Comparison of ENCODE assay signal across 15 cellular contexts in genomic region chr19:53019684-53020083, GRCh38. TPM values are rescaled to one million over a fixed set of nuclear protein-coding genes. Genes with fewer than 3 reads are reported as not detected.
A peak's percentile ranks its signal among the peaks of the same experiment; 100 is the strongest.
DNase-seq lines count a peak whose midpoint lies in the region; ATAC-seq, FAIRE-seq and TF ChIP-seq lines count a peak whose summit lies in the region.
"Had no signal": no experiment of that assay in that cellular context is flagged by ENCODE, and none has a peak within 500 bp of the region (broad histone marks: within the 10 kb centered on the region; RNA-seq: fewer than 3 reads in every experiment).

No MANE protein-coding gene starts in this region.

- CTCF ChIA-PET in K562 (lab: Yijun Ruan, JAX; ENCODE audit: low intra/inter-chr PET ratio), result no interaction called here

- H3K79me2 ChIP-seq in K562 (ENCODE audit: control insufficient read depth, insufficient read depth, low read length), result no peaks in the 10 kb centered on the region

- no peak for TF ChIP-seq EP300 in K562 (IDR thresholded peaks at IDR 0.05; ENCODE audit: low read length)

- POLR2A ChIA-PET in K562 (lab: Yijun Ruan, JAX), result no interaction called here

- BruUV-seq in K562 (replicated peaks; lab: Mats Ljungman, UMichigan), result no TSS peak

- no peak overlapping the region for H2AFZ ChIP-seq in K562 (ENCODE audit: low read depth, low read length)

- no peak for FAIRE-seq in K562 (lab: Jason Lieb, UNC)

- H3K4me1 Mint-ChIP-seq in activated T-cell treated with anti-CD3 and anti-CD28 coated beads, Interleukin-2, amount 50 U/mL, for 72 hours (ENCODE audit: low read depth), result no peaks in the 10 kb centered on the region
- no peaks in the 10 kb centered on the region for H3K4me1 Mint-ChIP-seq in activated T-cell treated with anti-CD3 and anti-CD28 coated beads, Interleukin-2, amount 50 U/mL, for 4 hours (ENCODE audit: low read depth)

- H4K20me1 ChIP-seq in K562 (replicated peaks; ENCODE audit: control insufficient read depth, insufficient read depth, low read length), result no peaks in the 10 kb centered on the region

- in situ Hi-C loops in K562 (cut with MboI) (no loop called here), HAP-1 (cut with MboI; ENCODE audit: low sequenced_read_pairs) (no loop called here)

- intact Hi-C loops in K562 (cut with micrococcal nuclease) (no loop called here), mucosa of descending colon (cut with DNase I, micrococcal nuclease) (no loop called here), Right ventricle myocardium superior (cut with DNase I) (no loop called here), left ventricle myocardium inferior (cut with micrococcal nuclease) (no loop called here)

- H3K27me3 Mint-ChIP-seq in activated T-cell treated with anti-CD3 and anti-CD28 coated beads, Interleukin-2, amount 50 U/mL, for 72 hours (ENCODE audit: low read depth), result no peaks in the 10 kb centered on the region
- no peaks in the 10 kb centered on the region for H3K27me3 Mint-ChIP-seq in activated T-cell treated with anti-CD3 and anti-CD28 coated beads, Interleukin-2, amount 50 U/mL, for 4 hours (ENCODE audit: low read depth)

- H3K27ac Mint-ChIP-seq in activated T-cell treated with anti-CD3 and anti-CD28 coated beads, Interleukin-2, amount 50 U/mL, for 72 hours, result no peak overlapping the region

- H3K27ac ChIP-seq in K562 (ENCODE audit: extremely low read depth, low read depth, low read length) (no peak overlapping the region), left ventricle myocardium inferior (replicated peaks) (no peak overlapping the region)

- no peaks in the 10 kb centered on the region for H3K36me3 ChIP-seq in K562 (ENCODE audit: control insufficient read depth, insufficient read depth, low read length)
- no peaks in the 10 kb centered on the region for H3K36me3 ChIP-seq in mucosa of descending colon (ENCODE audit: low read depth)
- H3K36me3 ChIP-seq in HAP-1 (replicated peaks), result no peaks in the 10 kb centered on the region
- no peaks in the 10 kb centered on the region for H3K36me3 ChIP-seq in left ventricle myocardium inferior

- peaks cover 4 to 8% of the 10 kb centered on the region in 2 donors for H3K9me3 Mint-ChIP-seq in activated T-cell treated with anti-CD3 and anti-CD28 coated beads, Interleukin-2, amount 50 U/mL, for 72 hours
- H3K9me3 Mint-ChIP-seq in activated T-cell treated with anti-CD3 and anti-CD28 coated beads, Interleukin-2, amount 50 U/mL, for 4 hours, result peaks cover 43% of the 10 kb centered on the region

- TF ChIP-seq RAD21 in K562 (CRISPR knock-in tag; conservative IDR thresholded peaks at IDR 0.05 in 1 of 2, IDR thresholded peaks at IDR 0.05 in 1 of 2), result peak in 1 of 2 experiments; percentile 49; a peak in 2 of 4 replicates

- H3K36me3 Mint-ChIP-seq in activated T-cell treated with anti-CD3 and anti-CD28 coated beads, Interleukin-2, amount 50 U/mL, for 72 hours (ENCODE audit: insufficient read depth in 2 of 2), result peaks cover 5 to 17% of the 10 kb centered on the region in 2 donors
- peaks cover 6% of the 10 kb centered on the region for H3K36me3 Mint-ChIP-seq in activated T-cell treated with anti-CD3 and anti-CD28 coated beads, Interleukin-2, amount 50 U/mL, for 4 hours (ENCODE audit: insufficient read depth)

- no peak for ATAC-seq in activated T-cell treated with anti-CD3 and anti-CD28 coated beads, Interleukin-2, amount 50 U/mL, for 72 hours (replicated peaks in 1 of 2)
- no peak for ATAC-seq in activated T-cell treated with anti-CD3 and anti-CD28 coated beads, Interleukin-2, amount 50 U/mL, for 4 hours
- ATAC-seq in K562 (0 out of 3 replicates have a peak, but pooled peaks have one; percentile 47), mucosa of descending colon (no peak), Right ventricle myocardium superior (ENCODE audit: poor library complexity) (no peak)

- H3K9me3 ChIP-seq in K562 (replicated peaks; ENCODE audit: control insufficient read depth, insufficient read depth, low read depth, low read length), result no peaks in the 10 kb centered on the region
- peaks cover 55% of the 10 kb centered on the region for H3K9me3 ChIP-seq in mucosa of descending colon
- peaks cover 35% of the 10 kb centered on the region for H3K9me3 ChIP-seq in HAP-1
- peaks cover 12% of the 10 kb centered on the region for H3K9me3 ChIP-seq in left ventricle myocardium inferior (replicated peaks)

- H3K27me3 ChIP-seq in K562 (ENCODE audit: control insufficient read depth in 2 of 2, insufficient read depth in 2 of 2, low read length in 2 of 2) (no peaks in the 10 kb centered on the region; a peak in 1 of 5 replicates), HAP-1 (ENCODE audit: low read depth) (no peaks in the 10 kb centered on the region), left ventricle myocardium inferior (ENCODE audit: low read depth) (no peaks in the 10 kb centered on the region)

- H3K4me1 ChIP-seq in K562 (replicated peaks in 1 of 2; ENCODE audit: control insufficient read depth in 2 of 2, insufficient read depth in 2 of 2, low read length in 2 of 2) (no peaks in the 10 kb centered on the region), mucosa of descending colon (ENCODE audit: low read depth) (no peaks in the 10 kb centered on the region), HAP-1 (no peaks in the 10 kb centered on the region), left ventricle myocardium inferior (no peaks in the 10 kb centered on the region)

- no peaks in the 10 kb centered on the region for H3K9me1 ChIP-seq in K562 (ENCODE audit: control insufficient read depth, insufficient read depth, low read length)

- no peak overlapping the region for H3K9ac ChIP-seq in K562 (ENCODE audit: insufficient read depth in 1 of 2, low read depth in 2 of 2, low read length in 2 of 2)

- no peak overlapping the region for H3K4me2 ChIP-seq in K562 (ENCODE audit: insufficient read depth, low read length)

- 0% methylated on average over 1 of the region's 1 CpG for WGBS in K562 (ENCODE audit: insufficient coverage, low coverage, missing lambda C conversion rate)

- H3K4me3 Mint-ChIP-seq in activated T-cell treated with anti-CD3 and anti-CD28 coated beads, Interleukin-2, amount 50 U/mL, for 72 hours, result no peak overlapping the region
- H3K4me3 Mint-ChIP-seq in activated T-cell treated with anti-CD3 and anti-CD28 coated beads, Interleukin-2, amount 50 U/mL, for 4 hours, result no peak overlapping the region

- TF ChIP-seq POLR2A in K562 (conservative IDR thresholded peaks at IDR 0.05), result no peak

- TF ChIP-seq CTCF in K562 (IDR thresholded peaks at IDR 0.05 in 2 of 3, conservative IDR thresholded peaks at IDR 0.05 in 1 of 3; ENCODE audit: insufficient read depth in 2 of 3, low read depth in 1 of 3, low read length in 3 of 3), result peak; percentile 37 to 64 (median 45); a peak in 4 of 6 replicates
- no peak for TF ChIP-seq CTCF in mucosa of descending colon (IDR thresholded peaks at IDR 0.05)
- TF ChIP-seq CTCF in left ventricle myocardium inferior (IDR thresholded peaks at IDR 0.05; ENCODE audit: borderline replicate concordance), result no peak

- H3K4me3 ChIP-seq in K562, result no peak overlapping the region
- H3K4me3 ChIP-seq in mucosa of descending colon, result no peak overlapping the region
- no peak overlapping the region for H3K4me3 ChIP-seq in HAP-1
- H3K4me3 ChIP-seq in left ventricle myocardium inferior, result no peak overlapping the region

- DNase-seq in activated T-cell treated with anti-CD3 and anti-CD28 coated beads, Interleukin-2, amount 50 U/mL, for 72 hours, result peak; percentile 10 to 18
- DNase-seq in activated T-cell treated with anti-CD3 and anti-CD28 coated beads, Interleukin-2, amount 50 U/mL, for 4 hours, result no peak
- peak; percentile 42 for DNase-seq in NAMALWA (ENCODE audit: low spot score)
- DNase-seq in K562 (ENCODE audit: extremely low read depth in 1 of 4, low spot score in 3 of 4), result peak in 2 of 4 experiments; percentile 16 to 37
- peak in 2 of 3 donors; percentile 33 to 45 for DNase-seq in mucosa of descending colon
- DNase-seq in HAP-1 (ENCODE audit: low spot score in 2 of 2), result no peak
- no peak for DNase-seq in Right ventricle myocardium superior
- no peak for DNase-seq in left ventricle myocardium inferior
- DNase-seq: activated CD4-positive, CD25-positive, alpha-beta regulatory T cell; NCI-H1105 treated with DMSO at 0.1 percent for 48 hours; NCI-H526 treated with DMSO at 0.1 percent for 48 hours had no signal

RNA-seq across cellular contexts. Expression of gene ERVV-1, which starts 6.0 kb away (rescaled TPM):
- total RNA-seq in activated T-cell treated with anti-CD3 and anti-CD28 coated beads, Interleukin-2, amount 50 U/mL, for 72 hours, result not detected
- not detected for total RNA-seq in activated T-cell treated with anti-CD3 and anti-CD28 coated beads, Interleukin-2, amount 50 U/mL, for 4 hours
- total RNA-seq in K562 (2011; cell fraction: chromatin; rRNA removed; ENCODE audit: low replicate concordance), result 0.16 and 0.60 TPM in 2 replicates
- 0.13 and 0.50 TPM in 2 replicates for total RNA-seq in K562 (2011; cell fraction: nucleolus; rRNA removed)
- 0.38 TPM in 1 of 2 replicates, not detected in the other for total RNA-seq in K562 (2011; cell fraction: nucleoplasm; rRNA removed)
- total RNA-seq in K562 (2014; rRNA removed) (not detected in 2 replicates), K562 (2014; rRNA removed; fragmentation: Illumina TruSeq; extraction: Trizol) (not detected in 2 replicates), K562 (2015; rRNA removed; fragmentation: Illumina TruSeq; extraction: Trizol) (not detected in 2 replicates), K562 (2021) (not detected in 2 replicates), mucosa of descending colon (not detected), Right ventricle myocardium superior (not detected), left ventricle myocardium inferior (0.11 TPM)
- polyA plus RNA-seq in K562 (2011; rRNA removed) (0.05 and 0.08 TPM in 2 replicates), K562 (2014; fragmentation: Illumina TruSeq; extraction: Trizol) (not detected in 2 replicates), K562 (2014; fragmentation: Nextera tagmentation; extraction: Ambion mirVana) (not detected), K562 (2014; rRNA removed) (not detected in 2 replicates)
- polyA plus RNA-seq in K562 (2011; cell fraction: cytosol; rRNA removed), result 0.03 TPM in 1 of 2 replicates, not detected in the other
- polyA plus RNA-seq in K562 (2011; cell fraction: nucleus; rRNA removed), result 0.10 and 0.30 TPM in 2 replicates
- polyA plus RNA-seq in K562 (2012), result 0.06 TPM in 1 of 2 replicates, not detected in the other
- polyA minus RNA-seq in K562 (2011; rRNA and poly(A)+ RNA removed), result 0.09 and 0.18 TPM in 2 replicates
- polyA minus RNA-seq in K562 (2011; cell fraction: cytosol; rRNA and poly(A)+ RNA removed), result not detected in 2 replicates
- 0.11 TPM in 1 of 2 replicates, not detected in the other for polyA minus RNA-seq in K562 (2011; cell fraction: nucleus; rRNA and poly(A)+ RNA removed)
- total RNA-seq: endothelial cell of umbilical vein, mesenteric fat pad, omental fat pad, SK-MEL-5 had no signal
- polyA plus RNA-seq: endothelial cell of umbilical vein had no signal

RNA-seq across cellular contexts. Expression of gene ERVV-2, which starts 24.9 kb away (rescaled TPM):
- not detected for total RNA-seq in activated T-cell treated with anti-CD3 and anti-CD28 coated beads, Interleukin-2, amount 50 U/mL, for 72 hours
- total RNA-seq in activated T-cell treated with anti-CD3 and anti-CD28 coated beads, Interleukin-2, amount 50 U/mL, for 4 hours, result not detected
- total RNA-seq in K562 (2011; cell fraction: chromatin; rRNA removed; ENCODE audit: low replicate concordance), result 0.42 TPM in 1 of 2 replicates, not detected in the other
- 0.17 TPM in 1 of 2 replicates, not detected in the other for total RNA-seq in K562 (2011; cell fraction: nucleolus; rRNA removed)
- total RNA-seq in K562 (2011; cell fraction: nucleoplasm; rRNA removed), result 0.44 and 0.61 TPM in 2 replicates
- total RNA-seq in K562 (2014; rRNA removed) (not detected in 2 replicates), K562 (2014; rRNA removed; fragmentation: Illumina TruSeq; extraction: Trizol) (0.07 TPM in 1 of 2 replicates, not detected in the other), K562 (2015; rRNA removed; fragmentation: Illumina TruSeq; extraction: Trizol) (0.07 TPM in 1 of 2 replicates, not detected in the other), K562 (2021) (0.07 TPM in 1 of 2 replicates, not detected in the other), mucosa of descending colon (not detected), Right ventricle myocardium superior (not detected), left ventricle myocardium inferior (not detected)
- polyA plus RNA-seq in K562 (2011; rRNA removed) (0.07 and 0.08 TPM in 2 replicates), K562 (2014; fragmentation: Illumina TruSeq; extraction: Trizol) (0.07 TPM in 1 of 2 replicates, not detected in the other), K562 (2014; fragmentation: Nextera tagmentation; extraction: Ambion mirVana) (not detected), K562 (2014; rRNA removed) (not detected in 2 replicates)
- polyA plus RNA-seq in K562 (2011; cell fraction: cytosol; rRNA removed), result 0.06 and 0.12 TPM in 2 replicates
- 0.06 and 0.09 TPM in 2 replicates for polyA plus RNA-seq in K562 (2011; cell fraction: nucleus; rRNA removed)
- 0.05 and 0.10 TPM in 2 replicates for polyA plus RNA-seq in K562 (2012)
- polyA minus RNA-seq in K562 (2011; rRNA and poly(A)+ RNA removed), result not detected in 2 replicates
- not detected in 2 replicates for polyA minus RNA-seq in K562 (2011; cell fraction: cytosol; rRNA and poly(A)+ RNA removed)
- polyA minus RNA-seq in K562 (2011; cell fraction: nucleus; rRNA and poly(A)+ RNA removed), result not detected in 2 replicates
- total RNA-seq: endothelial cell of umbilical vein, mesenteric fat pad, omental fat pad had no signal
- polyA plus RNA-seq: endothelial cell of umbilical vein had no signal

RNA-seq across cellular contexts. Expression of gene ZNF816, which starts 57.0 kb away (rescaled TPM):
- total RNA-seq in activated T-cell treated with anti-CD3 and anti-CD28 coated beads, Interleukin-2, amount 50 U/mL, for 72 hours, result 10 to 100 TPM; 12.0 to 16.2 TPM
- 1 to 10 TPM; 4.0 to 4.7 (median 4.6) TPM for total RNA-seq in activated T-cell treated with anti-CD3 and anti-CD28 coated beads, Interleukin-2, amount 50 U/mL, for 4 hours
- 30.0 and 80.9 TPM in 2 replicates for total RNA-seq in K562 (2011; cell fraction: chromatin; rRNA removed; ENCODE audit: low replicate concordance)
- total RNA-seq in K562 (2011; cell fraction: nucleolus; rRNA removed), result 20.5 and 22.0 TPM in 2 replicates
- 27.3 and 32.6 TPM in 2 replicates for total RNA-seq in K562 (2011; cell fraction: nucleoplasm; rRNA removed)
- total RNA-seq in K562 (2014; rRNA removed) (10.7 and 11.3 TPM in 2 replicates), K562 (2014; rRNA removed; fragmentation: Illumina TruSeq; extraction: Trizol) (23.4 and 24.0 TPM in 2 replicates), K562 (2015; rRNA removed; fragmentation: Illumina TruSeq; extraction: Trizol) (19.3 and 23.3 TPM in 2 replicates), K562 (2021) (12.0 and 15.5 TPM in 2 replicates), mucosa of descending colon (10 to 100 TPM; 14.8 to 16.0 (median 15.1) TPM), Right ventricle myocardium superior (4.7 TPM), left ventricle myocardium inferior (5.9 TPM)
- polyA plus RNA-seq in K562 (2011; rRNA removed) (18.0 and 18.8 TPM in 2 replicates), K562 (2014; fragmentation: Illumina TruSeq; extraction: Trizol) (13.0 and 13.1 TPM in 2 replicates), K562 (2014; fragmentation: Nextera tagmentation; extraction: Ambion mirVana) (10 to 100 TPM; 11.1 to 17.0 TPM), K562 (2014; rRNA removed) (6.6 and 8.6 TPM in 2 replicates)
- polyA plus RNA-seq in K562 (2011; cell fraction: cytosol; rRNA removed), result 4.3 and 9.0 TPM in 2 replicates
- polyA plus RNA-seq in K562 (2011; cell fraction: nucleus; rRNA removed), result 11.3 and 15.3 TPM in 2 replicates
- 7.6 and 7.8 TPM in 2 replicates for polyA plus RNA-seq in K562 (2012)
- polyA minus RNA-seq in K562 (2011; rRNA and poly(A)+ RNA removed), result 30.0 and 35.9 TPM in 2 replicates
- polyA minus RNA-seq in K562 (2011; cell fraction: cytosol; rRNA and poly(A)+ RNA removed), result 12.1 and 19.6 TPM in 2 replicates
- 8.2 and 20.2 TPM in 2 replicates for polyA minus RNA-seq in K562 (2011; cell fraction: nucleus; rRNA and poly(A)+ RNA removed)

Comparison
In these comparisons a context has a peak if more than half of its experiments do, and no peak if none do; other contexts are left out.
1. DNase-seq: peak in activated T-cell treated with anti-CD3 and anti-CD28 coated beads, Interleukin-2, amount 50 U/mL, for 72 hours (2 of 2), NAMALWA (single experiment) and mucosa of descending colon (2 of 3); none in activated T-cell treated with anti-CD3 and anti-CD28 coated beads, Interleukin-2, amount 50 U/mL, for 4 hours (single experiment), HAP-1 (0 of 2), Right ventricle myocardium superior (single experiment) and left ventricle myocardium inferior (single experiment).
2. CTCF ChIP-seq: peak in K562 (3 of 3); none in mucosa of descending colon (single experiment) and left ventricle myocardium inferior (single experiment).